8 cellular contexts compared by ENCODE assay signal in genomic region chr3:32781211-32781968, GRCh38. TPM values are rescaled to one million over a fixed set of nuclear protein-coding genes. Genes with fewer than 3 reads are reported as not detected.
DNase-seq lines count a peak whose midpoint lies in the region; ATAC-seq lines count a peak whose summit lies in the region.

No MANE protein-coding gene starts in this region.

- DNase-seq in D341Med (ENCODE audit: low spot score), result peak; percentile 94
- DNase-seq in HT1080 (ENCODE audit: low read depth), result peak; percentile 77
- DNase-seq in OCI-M2 (lab: John Stamatoyannopoulos, UW; ENCODE audit: unreplicated experiment), result peak; percentile 64
- DNase-seq in activated T-cell treated with anti-CD3 and anti-CD28 coated beads, Interleukin-2, amount 50 U/mL, for 72 hours, result peak; percentile 83 to 85
- peak; percentile 65 for DNase-seq in fibroblast of peridontal ligament (ENCODE audit: extremely low read depth)
- DNase-seq in natural killer cell treated with Interleukin-12 subunit alpha and Interleukin-12 subunit beta and Interleukin-15 and Interleukin-18, amount 100 ng/mL, for 72 hours (ENCODE audit: low spot score), result peak; percentile 88
- DNase-seq in stimulated activated naive CD4-positive, alpha-beta T cell treated with Interleukin-2 at 50 U/mL for 16 hours (lab: John Stamatoyannopoulos, UW), result peak; percentile 64

- peak; percentile 95 for ATAC-seq in GM21381 (IDR thresholded peaks at IDR 0.05; ENCODE audit: unreplicated experiment)
- peak; percentile 90 to 92 for ATAC-seq in activated T-cell treated with anti-CD3 and anti-CD28 coated beads, Interleukin-2, amount 50 U/mL, for 72 hours (replicated peaks in 1 of 2)
- ATAC-seq in natural killer cell treated with Interleukin-12 subunit alpha and Interleukin-12 subunit beta and Interleukin-15 and Interleukin-18, amount 100 ng/mL, for 72 hours, result peak; percentile 96 to 98

- peak overlapping the region; percentile 93 to 94 for H3K4me3 Mint-ChIP-seq in activated T-cell treated with anti-CD3 and anti-CD28 coated beads, Interleukin-2, amount 50 U/mL, for 72 hours
- H3K4me3 Mint-ChIP-seq in natural killer cell treated with Interleukin-12 subunit alpha and Interleukin-12 subunit beta and Interleukin-15 and Interleukin-18, amount 100 ng/mL, for 72 hours, result peak overlapping the region; percentile 94

- peaks cover 16% of the 10 kb centered on the region for H3K4me1 Mint-ChIP-seq in activated T-cell treated with anti-CD3 and anti-CD28 coated beads, Interleukin-2, amount 50 U/mL, for 72 hours (ENCODE audit: low read depth)
- peaks cover 4 to 12% of the 10 kb centered on the region in 2 donors for H3K4me1 Mint-ChIP-seq in natural killer cell treated with Interleukin-12 subunit alpha and Interleukin-12 subunit beta and Interleukin-15 and Interleukin-18, amount 100 ng/mL, for 72 hours (ENCODE audit: low read depth in 2 of 2)

- no peak overlapping the region for H3K27ac Mint-ChIP-seq in activated T-cell treated with anti-CD3 and anti-CD28 coated beads, Interleukin-2, amount 50 U/mL, for 72 hours
- peak overlapping the region in 1 of 2 donors; percentile 57 for H3K27ac Mint-ChIP-seq in natural killer cell treated with Interleukin-12 subunit alpha and Interleukin-12 subunit beta and Interleukin-15 and Interleukin-18, amount 100 ng/mL, for 72 hours

- peaks cover 0 to 2% of the 10 kb centered on the region in 2 donors for H3K36me3 Mint-ChIP-seq in activated T-cell treated with anti-CD3 and anti-CD28 coated beads, Interleukin-2, amount 50 U/mL, for 72 hours (ENCODE audit: insufficient read depth in 2 of 2)
- H3K36me3 Mint-ChIP-seq in natural killer cell treated with Interleukin-12 subunit alpha and Interleukin-12 subunit beta and Interleukin-15 and Interleukin-18, amount 100 ng/mL, for 72 hours, result no peaks in the 10 kb centered on the region

- H3K9me3 Mint-ChIP-seq in activated T-cell treated with anti-CD3 and anti-CD28 coated beads, Interleukin-2, amount 50 U/mL, for 72 hours, result no peaks in the 10 kb centered on the region
- no peaks in the 10 kb centered on the region for H3K9me3 Mint-ChIP-seq in natural killer cell treated with Interleukin-12 subunit alpha and Interleukin-12 subunit beta and Interleukin-15 and Interleukin-18, amount 100 ng/mL, for 72 hours

- peaks cover 18% of the 10 kb centered on the region for H3K27me3 Mint-ChIP-seq in activated T-cell treated with anti-CD3 and anti-CD28 coated beads, Interleukin-2, amount 50 U/mL, for 72 hours (ENCODE audit: low read depth)
- peaks cover 5% of the 10 kb centered on the region in 2 donors for H3K27me3 Mint-ChIP-seq in natural killer cell treated with Interleukin-12 subunit alpha and Interleukin-12 subunit beta and Interleukin-15 and Interleukin-18, amount 100 ng/mL, for 72 hours

RNA-seq across cellular contexts. Expression of gene TRIM71, which starts 36.4 kb away (rescaled TPM):
- total RNA-seq in HT1080 (2014; rRNA removed; shearing (Covaris generic)), result not detected in 2 replicates
- polyA plus RNA-seq in HT1080 (2015; cell fraction: cytosol; rRNA removed), result not detected in 2 replicates
- not detected in 2 replicates for polyA plus RNA-seq in HT1080 (2015; cell fraction: nucleus; rRNA removed)
- under 1 TPM; 0.02 to 0.07 TPM for total RNA-seq in activated T-cell treated with anti-CD3 and anti-CD28 coated beads, Interleukin-2, amount 50 U/mL, for 72 hours
- total RNA-seq in natural killer cell treated with Interleukin-12 subunit alpha and Interleukin-12 subunit beta and Interleukin-15 and Interleukin-18, amount 100 ng/mL, for 72 hours, result not detected

Comparison
In these comparisons a context has a peak if more than half of its experiments do, and no peak if none do; other contexts are left out.
1. Peak in every context shown above with its lines: DNase-seq and ATAC-seq.